ENCODE assay signal across 37 cellular contexts in genomic region chr12:113779774-113780173, GRCh38.
"Had no signal": no experiment of that assay in that cellular context is flagged by ENCODE, and none has a peak within 500 bp of the region (broad histone marks: within the 10 kb centered on the region; RNA-seq: fewer than 3 reads in every experiment).

No MANE protein-coding gene starts in this region.

- H3K4me3 Mint-ChIP-seq: activated B cell treated with CpG ODN at 0.5 μM for 24 hours; activated CD4-positive, alpha-beta memory T cell treated with anti-CD3 and anti-CD28 coated beads for 36 hours; activated CD4-positive, alpha-beta T cell treated with anti-CD3 and anti-CD28 coated beads, Interleukin-2, amount 10 ng/mL, durations not matched to agents 24 days and 14 days; activated CD8-positive, alpha-beta T cell treated with anti-CD3 and anti-CD28 coated beads for 36 hours; activated naive CD4-positive, alpha-beta T cell treated with anti-CD3 and anti-CD28 coated beads for 36 hours; activated naive CD8-positive, alpha-beta T cell treated with anti-CD3 and anti-CD28 coated beads for 36 hours; activated T-cell treated with anti-CD3 and anti-CD28 coated beads, Interleukin-2, amount 50 U/mL, for 4 hours; activated T-cell treated with anti-CD3 and anti-CD28 coated beads, Interleukin-2, amount 50 U/mL, for 72 hours; activated T-helper 1 cell treated with anti-CD3 and anti-CD28 coated beads, Interleukin-12 subunit alpha, Interleukin-12 subunit beta, Interleukin-2, Interleukin-4 antibody, amounts not matched to agents 30 ng/mL and 10 ng/mL and 1 ng/mL, durations not matched to agents 14 hours and 24 hours and 36 hours; activated T-helper 17 cell treated with anti-CD3 and anti-CD28 coated beads, Interleukin-2, amount 50 U/mL, for 72 hours; T-helper 1 cell treated with Interleukin-12 subunit alpha and Interleukin-12 subunit beta and Interleukin-4 antibody, amounts not matched to agents 30 μg/mL and 1 μg/mL, for 36 hours; T-helper 2 cell treated with Interferon-gamma antibody and Interleukin-4, amounts not matched to agents 5 μg/mL and 100 μg/mL, for 36 hours had no signal

- H3K27me3 Mint-ChIP-seq: activated CD4-positive, alpha-beta T cell treated with anti-CD3 and anti-CD28 coated beads, Interleukin-2, amount 10 ng/mL, durations not matched to agents 24 days and 14 days had no signal

- FAIRE-seq: astrocyte, TTC549 had no signal

- DNase-seq: activated B cell treated with CpG ODN at 0.5 μM for 24 hours; activated CD4-positive, alpha-beta memory T cell treated with anti-CD3 and anti-CD28 coated beads for 36 hours; activated CD4-positive, alpha-beta T cell treated with anti-CD3 and anti-CD28 coated beads for 4 hours; activated CD4-positive, alpha-beta T cell treated with anti-CD3 and anti-CD28 coated beads, Interleukin-2, amount 10 ng/mL, durations not matched to agents 24 days and 14 days; activated CD4-positive, alpha-beta T cell treated with anti-CD3 and anti-CD28 coated beads, Interleukin-2, amount 50 U/mL, for 1 hour; activated CD4-positive, alpha-beta T cell treated with anti-CD3 and anti-CD28 coated beads, Interleukin-2, amount 50 U/mL, for 4 hours; activated CD4-positive, CD25-positive, alpha-beta regulatory T cell treated with anti-CD3 and anti-CD28 coated beads, Interleukin-2, amount 50 U/mL, for 72 hours; activated CD8-positive, alpha-beta memory T cell treated with anti-CD3 and anti-CD28 coated beads, Interleukin-2, amount 50 U/mL, for 4 hours; activated CD8-positive, alpha-beta T cell treated with anti-CD3 and anti-CD28 coated beads for 36 hours; activated effector memory CD4-positive, alpha-beta T cell treated with anti-CD3 and anti-CD28 coated beads, Interleukin-2, amount 50 U/mL, for 16 hours; activated gamma-delta T cell treated with Interleukin-2 at 50 U/mL for 16 hours; activated naive CD4-positive, alpha-beta T cell; activated naive CD4-positive, alpha-beta T cell treated with anti-CD3 and anti-CD28 coated beads for 36 hours; activated naive CD4-positive, alpha-beta T cell treated with anti-CD3 and anti-CD28 coated beads, Interleukin-2, amount 50 U/mL, for 16 hours; activated naive CD8-positive, alpha-beta T cell treated with anti-CD3 and anti-CD28 coated beads for 36 hours; activated T-cell treated with anti-CD3 and anti-CD28 coated beads for 4 hours; activated T-cell treated with anti-CD3 and anti-CD28 coated beads, Interleukin-2, amount 50 U/mL, for 1 hour; activated T-cell treated with anti-CD3 and anti-CD28 coated beads, Interleukin-2, amount 50 U/mL, for 4 hours; activated T-cell treated with anti-CD3 and anti-CD28 coated beads, Interleukin-2, amount 50 U/mL, for 72 hours; adrenal gland; amniotic stem cell; aorta; body of pancreas; brain microvascular endothelial cell; central memory CD4-positive, alpha-beta T cell; T-helper 1 cell; T-helper 2 cell; T-helper 9 cell had no signal

- H3K4me1 ChIP-seq: adrenal gland, body of pancreas, breast epithelium had no signal

- H3K9me3 ChIP-seq: adrenal gland, body of pancreas, breast epithelium had no signal

- H3K36me3 Mint-ChIP-seq: activated CD4-positive, alpha-beta memory T cell treated with anti-CD3 and anti-CD28 coated beads for 36 hours; activated naive CD8-positive, alpha-beta T cell treated with anti-CD3 and anti-CD28 coated beads for 36 hours had no signal

- H3K36me3 ChIP-seq: adrenal gland, brain microvascular endothelial cell, breast epithelium had no signal

- H3K9me3 Mint-ChIP-seq: activated CD4-positive, alpha-beta memory T cell treated with anti-CD3 and anti-CD28 coated beads for 36 hours; activated CD8-positive, alpha-beta T cell treated with anti-CD3 and anti-CD28 coated beads for 36 hours; activated naive CD4-positive, alpha-beta T cell treated with anti-CD3 and anti-CD28 coated beads for 36 hours; activated T-cell treated with anti-CD3 and anti-CD28 coated beads, Interleukin-2, amount 50 U/mL, for 4 hours; T-helper 1 cell treated with Interleukin-12 subunit alpha and Interleukin-12 subunit beta and Interleukin-4 antibody, amounts not matched to agents 30 μg/mL and 1 μg/mL, for 36 hours; T-helper 2 cell treated with Interferon-gamma antibody and Interleukin-4, amounts not matched to agents 5 μg/mL and 100 μg/mL, for 36 hours had no signal

- ATAC-seq: activated CD8-positive, alpha-beta T cell treated with anti-CD3 and anti-CD28 coated beads for 36 hours; activated naive CD4-positive, alpha-beta T cell treated with anti-CD3 and anti-CD28 coated beads, Interleukin-2, amount 50 U/mL, for 72 hours; activated T-cell treated with anti-CD3 and anti-CD28 coated beads, Interleukin-2, amount 50 U/mL, for 4 hours; activated T-cell treated with anti-CD3 and anti-CD28 coated beads, Interleukin-2, amount 50 U/mL, for 72 hours; activated T-helper 17 cell treated with anti-CD3 and anti-CD28 coated beads, Interleukin-2, amount 50 U/mL, for 72 hours; body of pancreas had no signal

- H3K4me1 Mint-ChIP-seq: activated B cell treated with CpG ODN at 0.5 μM for 24 hours; activated CD4-positive, alpha-beta T cell treated with anti-CD3 and anti-CD28 coated beads, Interleukin-2, amount 10 ng/mL, durations not matched to agents 24 days and 14 days; activated naive CD8-positive, alpha-beta T cell treated with anti-CD3 and anti-CD28 coated beads for 36 hours; activated T-helper 17 cell treated with anti-CD3 and anti-CD28 coated beads, Interleukin-2, amount 50 U/mL, for 72 hours had no signal

- H3K4me3 ChIP-seq: adrenal gland, body of pancreas, breast epithelium had no signal

- H3K27ac Mint-ChIP-seq: activated B cell treated with CpG ODN at 0.5 μM for 24 hours; activated CD4-positive, alpha-beta memory T cell treated with anti-CD3 and anti-CD28 coated beads for 36 hours; activated CD4-positive, alpha-beta T cell treated with anti-CD3 and anti-CD28 coated beads, Interleukin-2, amount 10 ng/mL, durations not matched to agents 24 days and 14 days; activated CD8-positive, alpha-beta T cell treated with anti-CD3 and anti-CD28 coated beads for 36 hours; activated naive CD4-positive, alpha-beta T cell treated with anti-CD3 and anti-CD28 coated beads for 36 hours; activated naive CD4-positive, alpha-beta T cell treated with anti-CD3 and anti-CD28 coated beads, Interleukin-2, amount 50 U/mL, for 72 hours; activated naive CD8-positive, alpha-beta T cell treated with anti-CD3 and anti-CD28 coated beads for 36 hours; activated T-cell treated with anti-CD3 and anti-CD28 coated beads, Interleukin-2, amount 50 U/mL, for 72 hours; activated T-helper 1 cell treated with anti-CD3 and anti-CD28 coated beads, Interleukin-12 subunit alpha, Interleukin-12 subunit beta, Interleukin-2, Interleukin-4 antibody, amounts not matched to agents 30 ng/mL and 10 ng/mL and 1 ng/mL, durations not matched to agents 14 hours and 24 hours and 36 hours; activated T-helper 17 cell treated with anti-CD3 and anti-CD28 coated beads, Interleukin-2, amount 50 U/mL, for 72 hours; T-helper 1 cell treated with Interleukin-12 subunit alpha and Interleukin-12 subunit beta and Interleukin-4 antibody, amounts not matched to agents 30 μg/mL and 1 μg/mL, for 36 hours; T-helper 2 cell treated with Interferon-gamma antibody and Interleukin-4, amounts not matched to agents 5 μg/mL and 100 μg/mL, for 36 hours had no signal

- H3K27ac ChIP-seq: adrenal gland, body of pancreas, brain microvascular endothelial cell, breast epithelium, VCaP had no signal
